In genomic region chr3:17552351-17552750, GRCh38 we compare ENCODE assay signal across 19 cellular contexts.
DNase-seq lines count a peak whose midpoint lies in the region; ATAC-seq and TF ChIP-seq lines count a peak whose summit lies in the region.
"Had no signal": no experiment of that assay in that cellular context is flagged by ENCODE, and none has a peak within 500 bp of the region (broad histone marks: within the 10 kb centered on the region; RNA-seq: fewer than 3 reads in every experiment).

No MANE protein-coding gene starts in this region.

- H3K27ac ChIP-seq in ascending aorta (peak overlapping the region; percentile 41 to 49), gastrocnemius medialis (peak overlapping the region; percentile 6 to 43 (median 29))
- H3K27ac ChIP-seq: PC-9 had no signal

- CTCF ChIA-PET in HEK293T (lab: Yijun Ruan, JAX): interaction anchor here (0.6 kb wide), 1 partner anchor 289 kb away, joined by 3 read pairs; no protein-coding TSS in a partner anchor

- H3K27me3 ChIP-seq in ascending aorta (no peaks in the 10 kb centered on the region), gastrocnemius medialis (no peaks in the 10 kb centered on the region)

- H3K9me3 ChIP-seq in ascending aorta (no peaks in the 10 kb centered on the region), gastrocnemius medialis (no peaks in the 10 kb centered on the region)
- H3K9me3 ChIP-seq: SK-N-SH had no signal

- no peak for TF ChIP-seq CTCF in ascending aorta (IDR thresholded peaks at IDR 0.05)
- TF ChIP-seq CTCF in gastrocnemius medialis (IDR thresholded peaks at IDR 0.05 in 4 of 5, conservative IDR thresholded peaks at IDR 0.05 in 1 of 5): no peak

- H3K4me3 ChIP-seq in ascending aorta: no peak overlapping the region
- no peak overlapping the region for H3K4me3 ChIP-seq in gastrocnemius medialis
- H3K4me3 ChIP-seq: PC-9 had no signal

- in situ Hi-C loops in gastrocnemius medialis (cut with MboI; ENCODE audit: low sequenced_read_pairs in 4 of 4): no loop called here

- intact Hi-C loops in Right ventricle myocardium superior (cut with DNase I) (no loop called here), Right ventricle myocardium inferior (cut with DNase I) (loop anchor here (10.0 kb wide), 1 partner anchor 92 kb away; no protein-coding TSS in a partner anchor), ascending aorta (cut with DNase I) (no loop called here), gastrocnemius medialis (cut with DNase I; ENCODE audit: low total_unique reads) (loop anchor here (10.0 kb wide), 1 partner anchor 182 kb away; no protein-coding TSS in a partner anchor)

- DNase-seq in Right ventricle myocardium superior (no peak), Right ventricle myocardium inferior (ENCODE audit: missing footprints) (no peak), HEK293T (ENCODE audit: extremely low spot score) (no peak), ascending aorta (ENCODE audit: low spot score in 2 of 2) (no peak), gastrocnemius medialis (no peak), GM19240 (ENCODE audit: insufficient read length, low spot score) (no peak), NCI-H1694 (lab: John Stamatoyannopoulos, UW) (no peak), NCI-H82 (lab: John Stamatoyannopoulos, UW) (no peak)
- DNase-seq: ACHN; Calu3; CD4-positive, CD25-positive, alpha-beta regulatory T cell; DND-41; GF-D8; KG1; NCI-H1105; NCI-H187 treated with DMSO at 0.1 percent for 48 hours; NK-92 treated with Interleukin-12 subunit alpha and Interleukin-12 subunit beta, amount 100 ng/mL, for 24 hours; PC-9; SK-N-SH had no signal

- peak; percentile 28 for ATAC-seq in Right ventricle myocardium superior (ENCODE audit: poor library complexity)
- no peak for ATAC-seq in Right ventricle myocardium inferior
- no peak for ATAC-seq in gastrocnemius medialis

- POLR2A ChIA-PET in HEK293T (lab: Yijun Ruan, JAX): no interaction called here

- TF ChIP-seq POLR2A in gastrocnemius medialis (IDR thresholded peaks at IDR 0.05): no peak

- H3K4me1 ChIP-seq in ascending aorta (peaks cover 0 to 10% of the 10 kb centered on the region in 2 donors), gastrocnemius medialis (peaks cover 17 to 19% of the 10 kb centered on the region in 2 donors)

- H3K36me3 ChIP-seq in ascending aorta (no peaks in the 10 kb centered on the region), gastrocnemius medialis (no peaks in the 10 kb centered on the region)

TF ChIP-seq in HEK293T, 16 proteins besides CTCF, POLR2A, EP300 and RAD21:
- TF ChIP-seq ZNF384 (IDR thresholded peaks at IDR 0.05) (no peak), LEF1 (IDR thresholded peaks at IDR 0.05; ENCODE audit: borderline replicate concordance) (no peak), BHLHE40 (IDR thresholded peaks at IDR 0.05; ENCODE audit: borderline replicate concordance) (no peak), CTBP1 (IDR thresholded peaks at IDR 0.05; ENCODE audit: borderline replicate concordance) (peak; percentile 31; the same call in 1 of the 2 replicates), TARDBP (IDR thresholded peaks at IDR 0.05) (no peak), PKNOX1 (IDR thresholded peaks at IDR 0.05) (peak; percentile 45; the same call in 1 of the 2 replicates), NFRKB (IDR thresholded peaks at IDR 0.05) (no peak), SP1 (IDR thresholded peaks at IDR 0.05) (no peak)

Comparison
In these comparisons a context has a peak if more than half of its experiments do, and no peak if none do; other contexts are left out.
1. intact Hi-C loops: an anchor here in Right ventricle myocardium inferior (10.0 kb wide) and gastrocnemius medialis (10.0 kb wide); none called in Right ventricle myocardium superior and ascending aorta.